12 cellular contexts compared by ENCODE assay signal in the genomic region with DNA sequence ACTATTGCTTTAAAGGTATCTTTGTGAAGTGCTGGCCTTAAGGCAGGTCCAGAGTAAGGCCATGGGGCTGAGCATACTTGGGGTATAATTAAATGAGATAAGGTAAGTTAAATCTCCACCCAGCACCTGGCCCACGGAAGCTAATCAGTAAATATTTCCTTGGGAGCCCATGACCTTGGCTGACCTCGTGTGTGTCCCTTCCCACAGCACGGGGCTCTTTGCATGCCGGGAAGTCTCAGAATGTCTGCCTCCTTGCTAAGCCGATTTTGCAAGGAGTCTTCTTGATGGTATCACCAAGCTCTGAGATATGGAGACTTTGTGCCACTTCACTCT. TPM values are rescaled to one million over a fixed set of nuclear protein-coding genes. Genes with fewer than 3 reads are reported as not detected.
A peak's percentile ranks its signal among the peaks of the same experiment; 100 is the strongest.
DNase-seq lines count a peak whose midpoint lies in the region; ATAC-seq, FAIRE-seq and TF ChIP-seq lines count a peak whose summit lies in the region.
"Had no signal": no experiment of that assay in that cellular context is flagged by ENCODE, and none has a peak within 500 bp of the region (broad histone marks: within the 10 kb centered on the region; RNA-seq: fewer than 3 reads in every experiment).

No MANE protein-coding gene starts in this region.

- intact Hi-C loops in HepG2 (cut with micrococcal nuclease; ENCODE audit: unreplicated experiment): loop anchor here (2.0 kb wide), 1 partner anchor 25 kb away; no protein-coding TSS in a partner anchor

- H3K4me1 Mint-ChIP-seq in CD8-positive, alpha-beta memory T cell: no peaks in the 10 kb centered on the region
- H3K4me1 Mint-ChIP-seq: activated naive CD8-positive, alpha-beta T cell treated with anti-CD3 and anti-CD28 coated beads, Interleukin-2, amount 50 U/mL, for 24 hours had no signal

- H3K4me3 Mint-ChIP-seq in CD8-positive, alpha-beta memory T cell: no peak overlapping the region
- H3K4me3 Mint-ChIP-seq: activated naive CD8-positive, alpha-beta T cell treated with anti-CD3 and anti-CD28 coated beads, Interleukin-2, amount 50 U/mL, for 24 hours; CD8-positive, alpha-beta T cell; effector memory CD8-positive, alpha-beta T cell had no signal

- H3K27ac ChIP-seq in HUES48 (ENCODE audit: low read depth, low read length): peak overlapping the region; percentile 100
- peak overlapping the region; percentile 80 for H3K27ac ChIP-seq in brain microvascular endothelial cell
- H3K27ac ChIP-seq in HepG2 (ENCODE audit: extremely low read length, insufficient read depth, low read length): peak overlapping the region; percentile 59
- H3K27ac ChIP-seq in skeletal muscle tissue (ENCODE audit: low read depth, low read length): peak overlapping the region; percentile 41
- no peak overlapping the region for H3K27ac ChIP-seq in CD8-positive, alpha-beta memory T cell (ENCODE audit: low read depth, low read length)

- peak overlapping the region; percentile 79 for H3K9ac ChIP-seq in HUES48 (ENCODE audit: low read depth, low read length)
- peak overlapping the region; percentile 54 for H3K9ac ChIP-seq in HepG2 (ENCODE audit: insufficient read depth, low read depth, low read length)
- H3K9ac ChIP-seq in skeletal muscle tissue (ENCODE audit: low read depth in 1 of 3, low read length in 3 of 3): peak overlapping the region in 1 of 3 donors; percentile 40

- TF ChIP-seq EP300 in HepG2 (IDR thresholded peaks at IDR 0.05; ENCODE audit: low read depth in 2 of 2, low read length in 2 of 2) (no peak), HepG2 (CRISPR knock-in tag; IDR thresholded peaks at IDR 0.05; ENCODE audit: borderline replicate concordance) (no peak)

- H3K4me2 ChIP-seq in HepG2 (ENCODE audit: low read depth, low read length): peak overlapping the region; percentile 92

- BruUV-seq in HepG2 (replicated peaks; lab: Mats Ljungman, UMichigan): TSS peak; percentile 70

- H3K27me3 ChIP-seq in HUES48 (ENCODE audit: control insufficient read depth, insufficient read depth, low read length) (0 out of 2 replicates have a peak, but pooled peaks cover 6% of the 10 kb centered on the region), brain microvascular endothelial cell (replicated peaks) (no peaks in the 10 kb centered on the region), HepG2 (ENCODE audit: control insufficient read depth in 1 of 2, insufficient read depth in 2 of 2, low read length in 2 of 2) (no peaks in the 10 kb centered on the region), skeletal muscle tissue (ENCODE audit: control insufficient read depth in 3 of 3, insufficient read depth in 3 of 3, low read length in 3 of 3) (no peaks in the 10 kb centered on the region)
- no peaks in the 10 kb centered on the region for H3K27me3 ChIP-seq in CD8-positive, alpha-beta memory T cell (ENCODE audit: insufficient read depth, low read length, poor library complexity, severe bottlenecking)
- H3K27me3 ChIP-seq: MG63 had no signal

- H3K4me3 ChIP-seq in HUES48 (ENCODE audit: low read depth, low read length): peak overlapping the region; percentile 33
- no peak overlapping the region for H3K4me3 ChIP-seq in brain microvascular endothelial cell (ENCODE audit: low read depth, low read length)
- peak overlapping the region; percentile 51 to 62 (median 52); a peak in 5 of 6 replicates for H3K4me3 ChIP-seq in HepG2 (replicated peaks in 1 of 3; ENCODE audit: insufficient read depth in 1 of 3, low read depth in 2 of 3, low read length in 3 of 3)
- H3K4me3 ChIP-seq in skeletal muscle tissue (ENCODE audit: low read length in 3 of 3): peak overlapping the region in 2 of 3 donors; percentile 11 to 57
- H3K4me3 ChIP-seq in CD8-positive, alpha-beta memory T cell (ENCODE audit: low read length): no peak overlapping the region
- H3K4me3 ChIP-seq: MG63 had no signal

- DNase-seq in brain microvascular endothelial cell (no peak), HepG2 (ENCODE audit: low spot score) (no peak), CD1c-positive myeloid dendritic cell (ENCODE audit: extremely low spot score) (no peak), C1 segment of cervical spinal cord (lab: John Stamatoyannopoulos, UW) (no peak)
- no peak for DNase-seq in CD8-positive, alpha-beta memory T cell
- DNase-seq: activated naive CD8-positive, alpha-beta T cell treated with anti-CD3 and anti-CD28 coated beads, Interleukin-2, amount 50 U/mL, for 24 hours; CD8-positive, alpha-beta T cell; effector memory CD8-positive, alpha-beta T cell had no signal

- H3K9me3 ChIP-seq in HUES48 (ENCODE audit: control insufficient read depth, insufficient read depth, low read length) (no peaks in the 10 kb centered on the region), HepG2 (ENCODE audit: low read length) (no peaks in the 10 kb centered on the region), skeletal muscle tissue (ENCODE audit: control insufficient read depth in 3 of 3, low read length in 3 of 3) (no peaks in the 10 kb centered on the region)
- no peaks in the 10 kb centered on the region for H3K9me3 ChIP-seq in CD8-positive, alpha-beta memory T cell (ENCODE audit: low read length)
- H3K9me3 ChIP-seq: MG63 had no signal

- no peak for TF ChIP-seq POLR2A in HepG2 (IDR thresholded peaks at IDR 0.05; ENCODE audit: insufficient read depth in 1 of 2, low read depth in 2 of 2, low read length in 2 of 2)

- CTCF ChIA-PET in HepG2 (lab: Yijun Ruan, JAX; ENCODE audit: low intra/inter-chr PET ratio, low total read pairs): no interaction called here
- CTCF ChIA-PET in CD8-positive, alpha-beta memory T cell (lab: Charles Lee): interaction anchor here (0.8 kb wide), 1 partner anchor 43 kb away, joined by 3 read pairs; no protein-coding TSS in a partner anchor

- no peaks in the 10 kb centered on the region for H4K20me1 ChIP-seq in HepG2 (ENCODE audit: insufficient read depth, low read length)

- H3K27ac Mint-ChIP-seq in CD8-positive, alpha-beta memory T cell: no peak overlapping the region
- H3K27ac Mint-ChIP-seq: activated naive CD8-positive, alpha-beta T cell treated with anti-CD3 and anti-CD28 coated beads, Interleukin-2, amount 50 U/mL, for 24 hours; CD8-positive, alpha-beta T cell; effector memory CD8-positive, alpha-beta T cell had no signal

- POLR2A ChIA-PET in HepG2 (lab: Yijun Ruan, JAX): interaction anchor here (1.1 to 4.3 kb wide), 10 partner anchors 16 to 400 kb away, joined by 3 to 47 read pairs (median 6); partner anchors contain the start of genes ADM and CTR9
- POLR2A ChIA-PET in CD8-positive, alpha-beta memory T cell (lab: Charles Lee): interaction anchor here (0.5 kb wide), 1 partner anchor 367 kb away, joined by 3 read pairs; no protein-coding TSS in a partner anchor

- H3K27me3 Mint-ChIP-seq in CD8-positive, alpha-beta memory T cell: peaks cover 7 to 25% of the 10 kb centered on the region in 2 donors

- H3K36me3 ChIP-seq in HUES48 (ENCODE audit: control insufficient read depth, insufficient read depth, low read length) (no peaks in the 10 kb centered on the region), brain microvascular endothelial cell (replicated peaks) (no peaks in the 10 kb centered on the region), HepG2 (replicated peaks in 1 of 2; ENCODE audit: control insufficient read depth in 1 of 2, insufficient read depth in 2 of 2, low read length in 2 of 2) (no peaks in the 10 kb centered on the region), skeletal muscle tissue (ENCODE audit: control insufficient read depth in 3 of 3, insufficient read depth in 3 of 3, low read length in 3 of 3) (no peaks in the 10 kb centered on the region)
- H3K36me3 ChIP-seq in CD8-positive, alpha-beta memory T cell (ENCODE audit: insufficient read depth, low read length): no peaks in the 10 kb centered on the region
- H3K36me3 ChIP-seq: MG63 had no signal

- no peaks in the 10 kb centered on the region for H3K9me3 Mint-ChIP-seq in CD8-positive, alpha-beta memory T cell
- H3K9me3 Mint-ChIP-seq: activated naive CD8-positive, alpha-beta T cell treated with anti-CD3 and anti-CD28 coated beads, Interleukin-2, amount 50 U/mL, for 24 hours; CD8-positive, alpha-beta T cell; effector memory CD8-positive, alpha-beta T cell had no signal

- TF ChIP-seq CTCF in brain microvascular endothelial cell (IDR thresholded peaks at IDR 0.05; ENCODE audit: low read depth, low read length, missing control alignments): no peak
- no peak for TF ChIP-seq CTCF in HepG2 (CRISPR knock-in tag; IDR thresholded peaks at IDR 0.05)

- no peak for TF ChIP-seq RAD21 in HepG2 (CRISPR knock-in tag; IDR thresholded peaks at IDR 0.05)

- in situ Hi-C loops in brain microvascular endothelial cell (cut with HindIII; ENCODE audit: low pct_ligation_motif_present, low sequenced_read_pairs): no loop called here
- in situ Hi-C loops in HepG2 (cut with HindIII; ENCODE audit: extremely low pct_ligation_motif_present, low pct_unique_long_range_greater_than_20kb): no loop called here

- no peaks in the 10 kb centered on the region for H3K36me3 Mint-ChIP-seq in CD8-positive, alpha-beta memory T cell
- H3K36me3 Mint-ChIP-seq: CD8-positive, alpha-beta T cell had no signal

- no peak for FAIRE-seq in HepG2 (lab: Jason Lieb, UNC)

- H2AFZ ChIP-seq in HepG2 (ENCODE audit: low read length): no peak overlapping the region

- no peaks in the 10 kb centered on the region for H3K79me2 ChIP-seq in HepG2 (ENCODE audit: insufficient read depth, low read length)

- 0% methylated on average over 5 of the region's 5 CpGs for WGBS in HepG2 (ENCODE audit: low lambda C conversion rate)

- ATAC-seq in HepG2 (peak; percentile 33; the same call in 2 of the 3 replicates), HG02870 (IDR thresholded peaks at IDR 0.05; ENCODE audit: unreplicated experiment) (no peak)
- ATAC-seq: activated naive CD8-positive, alpha-beta T cell treated with anti-CD3 and anti-CD28 coated beads, Interleukin-2, amount 50 U/mL, for 24 hours; CD8-positive, alpha-beta T cell; effector memory CD8-positive, alpha-beta T cell had no signal

- peaks cover 40% of the 10 kb centered on the region for H3K4me1 ChIP-seq in HUES48 (ENCODE audit: control insufficient read depth, insufficient read depth, low read length)
- peaks cover 48% of the 10 kb centered on the region for H3K4me1 ChIP-seq in HepG2 (ENCODE audit: insufficient read depth, low read length)
- H3K4me1 ChIP-seq in skeletal muscle tissue (ENCODE audit: control insufficient read depth in 3 of 3, insufficient read depth in 3 of 3, low read length in 3 of 3): peaks cover 13 to 29% (median 17%) of the 10 kb centered on the region in 3 donors
- H3K4me1 ChIP-seq in CD8-positive, alpha-beta memory T cell (ENCODE audit: insufficient read depth, low read length): no peaks in the 10 kb centered on the region

RNA-seq across cellular contexts. Expression of gene ADM, which starts 46.5 kb away (rescaled TPM):
- 4.3 and 10.7 TPM in 2 replicates for total RNA-seq in HepG2 (2016; rRNA removed; fragmentation: Illumina TruSeq; extraction: Trizol)
- total RNA-seq in HepG2 (2016; cell fraction: cytosol; rRNA removed; fragmentation: Illumina TruSeq; extraction: Trizol; ENCODE audit: low read depth): 3.1 and 3.7 TPM in 2 replicates
- 3.1 and 10.5 TPM in 2 replicates for total RNA-seq in HepG2 (2016; cell fraction: insoluble cytoplasmic fraction; rRNA removed; fragmentation: Illumina TruSeq; extraction: Trizol)
- total RNA-seq in HepG2 (2016; cell fraction: membrane; rRNA removed; fragmentation: Illumina TruSeq; extraction: Trizol): 4.4 and 5.7 TPM in 2 replicates
- 9.8 and 17.4 TPM in 2 replicates for total RNA-seq in HepG2 (2016; cell fraction: nucleus; rRNA removed; fragmentation: Illumina TruSeq; extraction: Trizol)
- 26.1 and 35.5 TPM in 2 replicates for polyA plus RNA-seq in HepG2 (2011; rRNA removed)
- 35.7 and 40.9 TPM in 2 replicates for polyA plus RNA-seq in HepG2 (2011; cell fraction: cytosol; rRNA removed)
- 35.9 and 47.6 TPM in 2 replicates for polyA plus RNA-seq in HepG2 (2011; cell fraction: nucleus; rRNA removed)
- 18.1 and 31.9 TPM in 2 replicates for polyA plus RNA-seq in HepG2 (2012)
- polyA plus RNA-seq in HepG2 (2016; cell fraction: cytosol; fragmentation: Illumina TruSeq; extraction: Trizol; ENCODE audit: low read depth): 1.5 and 1.7 TPM in 2 replicates
- 2.6 and 3.2 TPM in 2 replicates for polyA plus RNA-seq in HepG2 (2016; cell fraction: insoluble cytoplasmic fraction; fragmentation: Illumina TruSeq; extraction: Trizol; ENCODE audit: low read depth)
- 1.6 and 2.2 TPM in 2 replicates for polyA plus RNA-seq in HepG2 (2016; cell fraction: membrane; fragmentation: Illumina TruSeq; extraction: Trizol; ENCODE audit: low read depth)
- polyA plus RNA-seq in HepG2 (2016; cell fraction: nucleus; fragmentation: Illumina TruSeq; extraction: Trizol; ENCODE audit: insufficient read depth, low read depth): 25.4 and 29.5 TPM in 2 replicates
- polyA minus RNA-seq in HepG2 (2011; rRNA and poly(A)+ RNA removed; ENCODE audit: low replicate concordance): 67.2 and 67.7 TPM in 2 replicates
- 20.9 and 26.9 TPM in 2 replicates for polyA minus RNA-seq in HepG2 (2011; cell fraction: cytosol; rRNA and poly(A)+ RNA removed)
- polyA minus RNA-seq in HepG2 (2011; cell fraction: nucleus; rRNA and poly(A)+ RNA removed): 19.2 and 28.2 TPM in 2 replicates
- 28.2 TPM for total RNA-seq in skeletal muscle tissue
- under 1 TPM; 0.24 to 0.64 TPM for total RNA-seq in CD8-positive, alpha-beta memory T cell
- polyA plus RNA-seq in CD8-positive, alpha-beta memory T cell: 0.16 TPM

RNA-seq across cellular contexts. Expression of gene SBF2, which starts 57.4 kb away (rescaled TPM):
- total RNA-seq in HepG2 (2016; rRNA removed; fragmentation: Illumina TruSeq; extraction: Trizol) (24.0 and 29.9 TPM in 2 replicates), skeletal muscle tissue (34.4 TPM)
- total RNA-seq in HepG2 (2016; cell fraction: cytosol; rRNA removed; fragmentation: Illumina TruSeq; extraction: Trizol; ENCODE audit: low read depth): 6.3 and 6.7 TPM in 2 replicates
- 22.0 and 29.2 TPM in 2 replicates for total RNA-seq in HepG2 (2016; cell fraction: insoluble cytoplasmic fraction; rRNA removed; fragmentation: Illumina TruSeq; extraction: Trizol)
- 11.3 and 12.9 TPM in 2 replicates for total RNA-seq in HepG2 (2016; cell fraction: membrane; rRNA removed; fragmentation: Illumina TruSeq; extraction: Trizol)
- 26.4 and 32.0 TPM in 2 replicates for total RNA-seq in HepG2 (2016; cell fraction: nucleus; rRNA removed; fragmentation: Illumina TruSeq; extraction: Trizol)
- 45.6 and 45.8 TPM in 2 replicates for polyA plus RNA-seq in HepG2 (2011; rRNA removed)
- polyA plus RNA-seq in HepG2 (2011; cell fraction: cytosol; rRNA removed): 30.7 and 44.4 TPM in 2 replicates
- polyA plus RNA-seq in HepG2 (2011; cell fraction: nucleus; rRNA removed): 31.7 and 32.8 TPM in 2 replicates
- 23.2 and 27.6 TPM in 2 replicates for polyA plus RNA-seq in HepG2 (2012)
- 1.1 and 1.2 TPM in 2 replicates for polyA plus RNA-seq in HepG2 (2016; cell fraction: cytosol; fragmentation: Illumina TruSeq; extraction: Trizol; ENCODE audit: low read depth)
- polyA plus RNA-seq in HepG2 (2016; cell fraction: insoluble cytoplasmic fraction; fragmentation: Illumina TruSeq; extraction: Trizol; ENCODE audit: low read depth): 20.9 and 24.0 TPM in 2 replicates
- polyA plus RNA-seq in HepG2 (2016; cell fraction: membrane; fragmentation: Illumina TruSeq; extraction: Trizol; ENCODE audit: low read depth): 3.6 and 5.5 TPM in 2 replicates
- 21.9 and 25.7 TPM in 2 replicates for polyA plus RNA-seq in HepG2 (2016; cell fraction: nucleus; fragmentation: Illumina TruSeq; extraction: Trizol; ENCODE audit: insufficient read depth, low read depth)
- polyA minus RNA-seq in HepG2 (2011; rRNA and poly(A)+ RNA removed; ENCODE audit: low replicate concordance): 61.7 and 122 TPM in 2 replicates
- 38.2 and 59.0 TPM in 2 replicates for polyA minus RNA-seq in HepG2 (2011; cell fraction: cytosol; rRNA and poly(A)+ RNA removed)
- polyA minus RNA-seq in HepG2 (2011; cell fraction: nucleus; rRNA and poly(A)+ RNA removed): 120 and 149 TPM in 2 replicates
- 1 to 10 TPM; 3.7 to 4.2 TPM for total RNA-seq in CD8-positive, alpha-beta memory T cell
- 4.3 TPM for polyA plus RNA-seq in CD8-positive, alpha-beta memory T cell

Comparison
In these comparisons a context has a peak if more than half of its experiments do, and no peak if none do; other contexts are left out.
1. H3K4me3 ChIP-seq: peak in HUES48 (single experiment), HepG2 (3 of 3) and skeletal muscle tissue (2 of 3); none in brain microvascular endothelial cell (single experiment) and CD8-positive, alpha-beta memory T cell (single experiment).